ENCODE assay signal across 22 cellular contexts in the genomic region with DNA sequence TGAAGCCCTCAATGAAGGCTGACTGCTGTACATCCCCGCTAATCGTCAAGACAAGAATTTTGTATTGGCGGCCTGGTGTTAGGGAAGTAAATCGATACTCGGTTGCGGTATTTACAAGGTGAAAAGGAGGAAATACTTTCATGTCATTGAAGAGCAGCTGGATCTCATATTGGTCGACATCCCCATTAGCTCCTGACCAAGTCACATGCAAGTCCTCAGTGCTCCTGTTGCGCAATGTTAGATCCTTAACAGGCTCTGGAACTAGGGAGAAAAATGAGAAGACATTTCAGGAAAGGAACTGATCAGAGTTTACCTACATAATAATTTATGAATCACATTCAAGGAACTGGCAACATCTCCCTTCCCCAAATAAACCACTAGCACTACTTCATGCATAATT.
DNase-seq lines count a peak whose midpoint lies in the region; ATAC-seq, FAIRE-seq and TF ChIP-seq lines count a peak whose summit lies in the region.
"Had no signal": no experiment of that assay in that cellular context is flagged by ENCODE, and none has a peak within 500 bp of the region (broad histone marks: within the 10 kb centered on the region; RNA-seq: fewer than 3 reads in every experiment).

No MANE protein-coding gene starts in this region.

- CTCF ChIA-PET in A549 (lab: Yijun Ruan, JAX) = interaction anchor here (0.6 to 1.8 kb wide), 3 partner anchors 157 to 692 kb away, joined by 3 to 6 read pairs (median 3); no protein-coding TSS in a partner anchor
- CTCF ChIA-PET in K562 (lab: Yijun Ruan, JAX; ENCODE audit: low intra/inter-chr PET ratio) = no interaction called here

- no peak overlapping the region for H3K9ac ChIP-seq in K562 (ENCODE audit: insufficient read depth in 1 of 2, low read depth in 2 of 2, low read length in 2 of 2)

- no peak for ATAC-seq in A549
- no peak for ATAC-seq in GM23338
- ATAC-seq in K562 = no peak
- ATAC-seq in GM18517 (IDR thresholded peaks at IDR 0.05; ENCODE audit: unreplicated experiment) = no peak
- ATAC-seq in left lobe of liver = no peak

- H3K79me2 ChIP-seq in GM23338 (replicated peaks; ENCODE audit: insufficient read depth) (no peaks in the 10 kb centered on the region), K562 (ENCODE audit: control insufficient read depth, insufficient read depth, low read length) (no peaks in the 10 kb centered on the region)

- TF ChIP-seq POLR2A in A549 (IDR thresholded peaks at IDR 0.05; ENCODE audit: low read length) (no peak), K562 (conservative IDR thresholded peaks at IDR 0.05) (no peak)

- intact Hi-C loops in K562 (cut with micrococcal nuclease) = loop anchor here (10.0 kb wide), 4 partner anchors 356 to 786 kb away; no protein-coding TSS in a partner anchor

- no peaks in the 10 kb centered on the region for H3K9me3 Mint-ChIP-seq in GM23338
- no peaks in the 10 kb centered on the region for H3K9me3 Mint-ChIP-seq in chondrocyte (ENCODE audit: low read depth)
- H3K9me3 Mint-ChIP-seq: CD4-positive, alpha-beta T cell; HFFc6 had no signal

- no peaks in the 10 kb centered on the region for H3K27me3 Mint-ChIP-seq in GM23338 (ENCODE audit: insufficient read depth, low read depth, poor library complexity)
- no peaks in the 10 kb centered on the region for H3K27me3 Mint-ChIP-seq in chondrocyte (ENCODE audit: low read depth)
- H3K27me3 Mint-ChIP-seq: CD4-positive, alpha-beta T cell had no signal

- H3K9me2 ChIP-seq in GM23338 (ENCODE audit: insufficient read depth) = no peaks in the 10 kb centered on the region

- TF ChIP-seq CTCF in A549 (IDR thresholded peaks at IDR 0.05) = no peak
- TF ChIP-seq CTCF in GM23338 (conservative IDR thresholded peaks at IDR 0.05; ENCODE audit: low read depth in 2 of 2) = no peak
- no peak for TF ChIP-seq CTCF in K562 (IDR thresholded peaks at IDR 0.05 in 2 of 3, conservative IDR thresholded peaks at IDR 0.05 in 1 of 3; ENCODE audit: insufficient read depth in 2 of 3, low read depth in 1 of 3, low read length in 3 of 3)
- no peak for TF ChIP-seq CTCF in chondrocyte (IDR thresholded peaks at IDR 0.05)

- TF ChIP-seq RAD21 in A549 (conservative IDR thresholded peaks at IDR 0.05 in 1 of 2, IDR thresholded peaks at IDR 0.05 in 1 of 2) = no peak
- no peak for TF ChIP-seq RAD21 in K562 (CRISPR knock-in tag; conservative IDR thresholded peaks at IDR 0.05 in 1 of 2, IDR thresholded peaks at IDR 0.05 in 1 of 2)

- no peak for FAIRE-seq in A549 (lab: Jason Lieb, UNC)
- no peak for FAIRE-seq in K562 (lab: Jason Lieb, UNC)
- FAIRE-seq: A204.1, D721Med, GM12892, GM18507, H54, HTR-8/SVneo had no signal

- H3F3A ChIP-seq in GM23338 (replicated peaks; ENCODE audit: low read depth) = no peaks in the 10 kb centered on the region

- no peak overlapping the region for H3K27ac Mint-ChIP-seq in GM23338
- H3K27ac Mint-ChIP-seq in chondrocyte (ENCODE audit: unreplicated experiment) = no peak overlapping the region
- H3K27ac Mint-ChIP-seq: CD4-positive, alpha-beta T cell; HFFc6 had no signal

- H4K20me1 ChIP-seq in GM23338 (replicated peaks; ENCODE audit: insufficient read depth) (no peaks in the 10 kb centered on the region), K562 (replicated peaks; ENCODE audit: control insufficient read depth, insufficient read depth, low read length) (no peaks in the 10 kb centered on the region)

- no peak overlapping the region for H3K27ac ChIP-seq in A549
- no peak overlapping the region for H3K27ac ChIP-seq in GM23338 (ENCODE audit: low read depth)
- no peak overlapping the region for H3K27ac ChIP-seq in K562 (ENCODE audit: extremely low read depth, low read depth, low read length)
- H3K27ac ChIP-seq: C4-2B had no signal

- H3K4me2 ChIP-seq in A549 (no peak overlapping the region), GM23338 (no peak overlapping the region), K562 (ENCODE audit: insufficient read depth, low read length) (no peak overlapping the region)

- H3K36me3 Mint-ChIP-seq in GM23338 (ENCODE audit: low read depth) (no peaks in the 10 kb centered on the region; the same call in 2 of the 3 replicates), chondrocyte (ENCODE audit: low read depth) (no peaks in the 10 kb centered on the region)

- no peaks in the 10 kb centered on the region for H3K4me1 ChIP-seq in A549
- no peaks in the 10 kb centered on the region for H3K4me1 ChIP-seq in GM23338 (ENCODE audit: insufficient read depth)
- no peaks in the 10 kb centered on the region for H3K4me1 ChIP-seq in K562 (replicated peaks in 1 of 2; ENCODE audit: control insufficient read depth in 2 of 2, insufficient read depth in 2 of 2, low read length in 2 of 2)
- H3K4me1 ChIP-seq: Caco-2 had no signal

- H3K4me3 ChIP-seq in A549 (no peak overlapping the region), GM23338 (no peak overlapping the region), K562 (no peak overlapping the region)

- in situ Hi-C loops in K562 (cut with MboI) = loop anchor here (5.0 kb wide), 1 partner anchor 674 kb away; no protein-coding TSS in a partner anchor

- no peaks in the 10 kb centered on the region for H3K9me3 ChIP-seq in A549
- no peaks in the 10 kb centered on the region for H3K9me3 ChIP-seq in K562 (replicated peaks; ENCODE audit: control insufficient read depth, insufficient read depth, low read depth, low read length)
- H3K9me3 ChIP-seq: Caco-2 had no signal

- H3K4me3 Mint-ChIP-seq in GM23338 (no peak overlapping the region), chondrocyte (ENCODE audit: unreplicated experiment) (no peak overlapping the region)
- H3K4me3 Mint-ChIP-seq: CD4-positive, alpha-beta T cell; HFFc6 had no signal

- 80% methylated on average over 8 of the region's 8 CpGs for WGBS in A549 (ENCODE audit: missing lambda C conversion rate)
- WGBS in K562 (ENCODE audit: insufficient coverage, low coverage, missing lambda C conversion rate) = 75% methylated on average over 8 of the region's 8 CpGs

- POLR2A ChIA-PET in A549 (lab: Yijun Ruan, JAX) = no interaction called here
- POLR2A ChIA-PET in K562 (lab: Yijun Ruan, JAX) = no interaction called here

- no peaks in the 10 kb centered on the region for H3K27me3 ChIP-seq in GM23338 (ENCODE audit: insufficient read depth)
- no peaks in the 10 kb centered on the region for H3K27me3 ChIP-seq in K562 (ENCODE audit: control insufficient read depth in 2 of 2, insufficient read depth in 2 of 2, low read length in 2 of 2)

- H3K36me3 ChIP-seq in GM23338 (ENCODE audit: insufficient read depth) (no peaks in the 10 kb centered on the region), K562 (ENCODE audit: control insufficient read depth, insufficient read depth, low read length) (peaks cover 16% of the 10 kb centered on the region; the same call in 1 of the 3 replicates)

- BruUV-seq in K562 (replicated peaks; lab: Mats Ljungman, UMichigan) = no TSS peak

- H3K4me1 Mint-ChIP-seq in GM23338 (no peaks in the 10 kb centered on the region), chondrocyte (ENCODE audit: low read depth) (peaks cover 3% of the 10 kb centered on the region)

- H3K9me1 ChIP-seq in K562 (ENCODE audit: control insufficient read depth, insufficient read depth, low read length) = no peaks in the 10 kb centered on the region

- TF ChIP-seq EP300 in A549 (IDR thresholded peaks at IDR 0.05) (no peak), K562 (IDR thresholded peaks at IDR 0.05; ENCODE audit: low read length) (no peak)

- DNase-seq in A549 (ENCODE audit: low read depth in 1 of 2, low spot score in 1 of 2) (no peak), GM23338 (ENCODE audit: low spot score) (no peak), M059J (ENCODE audit: low read depth) (peak; percentile 4), K562 (ENCODE audit: extremely low read depth in 1 of 4, low spot score in 3 of 4) (no peak), chondrocyte (ENCODE audit: low spot score) (no peak), left lobe of liver (ENCODE audit: low spot score) (no peak)
- DNase-seq: AML-193; Caco-2; CD4-positive, alpha-beta T cell; DMS153; DMS79; GDM1; HCEC 1CT; HFFc6 had no signal

- H2AFZ ChIP-seq in GM23338 = 0 out of 2 replicates have a peak overlapping the region, but pooled peaks have one; percentile 74
- no peak overlapping the region for H2AFZ ChIP-seq in K562 (ENCODE audit: low read depth, low read length)

TF ChIP-seq in A549, 52 proteins besides CTCF, POLR2A, EP300 and RAD21:
- peak; percentile 49 to 73; a peak in 3 of 4 replicates for TF ChIP-seq CEBPB (IDR thresholded peaks at IDR 0.05)
- no peak for TF ChIP-seq FOSL2 (IDR thresholded peaks at IDR 0.05)
- no peak for TF ChIP-seq FOSL2 (CRISPR knock-in tag; IDR thresholded peaks at IDR 0.05)

TF ChIP-seq in GM23338, 12 proteins besides CTCF, POLR2A, EP300 and RAD21 (continues in another document):
- TF ChIP-seq JUNB (IDR thresholded peaks at IDR 0.05; ENCODE audit: unreplicated experiment) = no peak

TF ChIP-seq in K562, 482 proteins besides CTCF, POLR2A, EP300 and RAD21 (continues in another document):
- TF ChIP-seq CEBPB (tag; IDR thresholded peaks at IDR 0.05) = peak; percentile 96
- TF ChIP-seq PURB (CRISPR knock-in tag; IDR thresholded peaks at IDR 0.05; ENCODE audit: low read depth) = no peak
- TF ChIP-seq NEUROD1 (IDR thresholded peaks at IDR 0.05; ENCODE audit: borderline replicate concordance, low read depth, low read length, partially characterized antibody) = no peak
- TF ChIP-seq, protein P1, sequence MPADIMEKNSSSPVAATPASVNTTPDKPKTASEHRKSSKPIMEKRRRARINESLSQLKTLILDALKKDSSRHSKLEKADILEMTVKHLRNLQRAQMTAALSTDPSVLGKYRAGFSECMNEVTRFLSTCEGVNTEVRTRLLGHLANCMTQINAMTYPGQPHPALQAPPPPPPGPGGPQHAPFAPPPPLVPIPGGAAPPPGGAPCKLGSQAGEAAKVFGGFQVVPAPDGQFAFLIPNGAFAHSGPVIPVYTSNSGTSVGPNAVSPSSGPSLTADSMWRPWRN (IDR thresholded peaks at IDR 0.05; ENCODE audit: low read depth) = no peak
- no peak for TF ChIP-seq ZBTB8A (IDR thresholded peaks at IDR 0.05; ENCODE audit: partially characterized antibody)
- TF ChIP-seq ZNF140 (CRISPR knock-in tag; IDR thresholded peaks at IDR 0.05) = no peak
- TF ChIP-seq CEBPG (CRISPR knock-in tag; IDR thresholded peaks at IDR 0.05) = peak; percentile 70
- TF ChIP-seq CEBPG (tag; conservative IDR thresholded peaks at IDR 0.05 in 1 of 2, IDR thresholded peaks at IDR 0.05 in 1 of 2) = peak; percentile 71 to 94
- no peak for TF ChIP-seq SUPT5H (IDR thresholded peaks at IDR 0.05)
- TF ChIP-seq FIP1L1 (IDR thresholded peaks at IDR 0.05; ENCODE audit: low read depth, low read length, poor library complexity, severe bottlenecking) = no peak
- no peak for TF ChIP-seq NCOA2 (IDR thresholded peaks at IDR 0.05; ENCODE audit: partially characterized antibody in 2 of 2)
- TF ChIP-seq ZNF316 (IDR thresholded peaks at IDR 0.05) = no peak
